Comparison of ENCODE assay signal across 27 cellular contexts in the genomic region with DNA sequence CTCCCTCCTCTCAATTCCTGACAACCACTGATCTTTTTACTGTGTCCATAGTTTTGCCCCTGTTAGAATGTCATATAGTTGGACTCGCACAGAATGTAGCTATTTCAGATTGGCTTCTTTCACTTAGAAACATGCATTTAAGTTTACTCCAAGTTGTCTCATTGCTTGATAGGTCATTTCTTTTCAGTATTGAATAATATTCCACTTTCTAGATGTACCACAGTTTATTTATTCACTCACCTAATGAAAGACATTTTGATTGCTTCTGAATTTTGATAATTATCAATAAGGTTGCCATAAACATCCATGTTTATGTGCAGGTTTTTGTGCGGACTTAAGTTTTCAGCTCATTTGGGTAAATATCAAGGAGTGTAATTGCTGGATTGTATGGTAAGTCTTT. TPM values are rescaled to one million over a fixed set of nuclear protein-coding genes. Genes with fewer than 3 reads are reported as not detected.
"Had no signal": no experiment of that assay in that cellular context is flagged by ENCODE, and none has a peak within 500 bp of the region (broad histone marks: within the 10 kb centered on the region; RNA-seq: fewer than 3 reads in every experiment).

No MANE protein-coding gene starts in this region.

- H3K4me1 ChIP-seq: stomach, suprapubic skin, testis, thyroid gland, tibial artery, tibial nerve, transverse colon, upper lobe of left lung, upper lobe of right lung, uterus, vagina had no signal

- H3K4me3 ChIP-seq: stomach, suprapubic skin, testis, thoracic aorta, thyroid gland, tibial artery, tibial nerve, transverse colon, upper lobe of left lung, upper lobe of right lung, uterus, vagina had no signal

- H3K36me3 ChIP-seq: stomach, suprapubic skin, thoracic aorta, thyroid gland, tibial artery, transverse colon, upper lobe of left lung, upper lobe of right lung, uterus, vagina had no signal

- H3K9me3 ChIP-seq: suprapubic skin, testis, thoracic aorta, thyroid gland, tibial artery, transverse colon, upper lobe of left lung, upper lobe of right lung, uterus, vagina had no signal

- FAIRE-seq: urothelium cell line had no signal

- H3K27me3 ChIP-seq: stomach, suprapubic skin, testis, thyroid gland, tibial artery, tibial nerve, transverse colon, upper lobe of left lung, upper lobe of right lung, uterus, vagina had no signal

- DNase-seq: stimulated activated CD4-positive, alpha-beta T cell treated with anti-CD3 and anti-CD28 coated beads, Interleukin-2, amount 100 ng/mL, for 48 hours; stimulated activated CD4-positive, alpha-beta T cell treated with anti-CD3 and anti-CD28 coated beads, Interleukin-4, amount 100 ng/mL, for 1 hour; stimulated activated CD4-positive, alpha-beta T cell treated with anti-CD3 and anti-CD28 coated beads, Interleukin-4, amount 100 ng/mL, for 24 hours; stimulated activated CD4-positive, alpha-beta T cell treated with anti-CD3 and anti-CD28 coated beads, Interleukin-4, amount 100 ng/mL, for 4 hours; stimulated activated CD8-positive, alpha-beta memory T cell treated with anti-CD3 and anti-CD28 coated beads, Interleukin-4, amount 100 ng/mL, for 48 hours; stimulated activated naive B cell treated with anti-CD40 and anti-IgM and Interleukin-4, amounts not matched to agents 10 μg/mL and 1 μg/mL and 100 μg/mL, for 72 hours; stimulated activated naive CD4-positive, alpha-beta T cell; stimulated activated naive CD4-positive, alpha-beta T cell treated with Interleukin-2 at 50 U/mL for 16 hours; stimulated activated naive CD8-positive, alpha-beta T cell treated with anti-CD3 and anti-CD28 coated beads, Interleukin-15, amount 100 ng/mL, for 72 hours; stimulated activated naive CD8-positive, alpha-beta T cell treated with anti-CD3 and anti-CD28 coated beads, Interleukin-15, Interleukin-2, amounts not matched to agents 100 U/mL and 50 U/mL, for 24 hours; stomach; substantia nigra; testis; thyroid gland; tibial artery; transverse colon; trophoblast cell; upper lobe of left lung; upper lobe of right lung; uterus had no signal

- ATAC-seq: stimulated activated effector memory CD8-positive, alpha-beta T cell treated with anti-CD3 and anti-CD28 coated beads, Interleukin-12 subunit alpha, Interleukin-12 subunit beta, amount 100 ng/mL, for 72 hours; stimulated activated memory B cell treated with anti-CD40 and anti-IgM and Interleukin-4, amounts not matched to agents 10 μg/mL and 1 μg/mL and 100 μg/mL, for 72 hours; stimulated activated naive B cell treated with anti-CD40 and anti-IgM and Interleukin-4, amounts not matched to agents 10 μg/mL and 1 μg/mL and 100 μg/mL, for 72 hours; stimulated activated naive CD8-positive, alpha-beta T cell treated with anti-CD3 and anti-CD28 coated beads, Interleukin-15, amount 100 ng/mL, for 72 hours; stimulated activated naive CD8-positive, alpha-beta T cell treated with anti-CD3 and anti-CD28 coated beads, Interleukin-15, Interleukin-2, amounts not matched to agents 100 U/mL and 50 U/mL, for 24 hours; upper lobe of right lung had no signal

- H3K27ac ChIP-seq: stomach, suprapubic skin, testis, thoracic aorta, thyroid gland, tibial artery, tibial nerve, transverse colon, upper lobe of left lung, upper lobe of right lung, uterus, vagina had no signal

RNA-seq across cellular contexts. Expression of a gene that starts 38.5 kb away (rescaled TPM):
- total RNA-seq: thoracic aorta, vagina had no signal
